8 cellular contexts compared by ENCODE assay signal in genomic region chr13:73060251-73061160, GRCh38. TPM values are rescaled to one million over a fixed set of nuclear protein-coding genes. Genes with fewer than 3 reads are reported as not detected.
A peak's percentile ranks its signal among the peaks of the same experiment; 100 is the strongest.
DNase-seq lines count a peak whose midpoint lies in the region; ATAC-seq and TF ChIP-seq lines count a peak whose summit lies in the region.

No MANE protein-coding gene starts in this region.

- H3K4me1 ChIP-seq in heart left ventricle (peaks cover 0 to 22% (median 5%) of the 10 kb centered on the region in 12 donors), Panc1 (ENCODE audit: control insufficient read depth, insufficient read depth, low read length) (peaks cover 6% of the 10 kb centered on the region), muscle layer of duodenum (ENCODE audit: control insufficient read depth in 1 of 2, insufficient read depth in 2 of 2, low read length in 2 of 2) (peaks cover 0 to 5% of the 10 kb centered on the region in 2 donors)
- peaks cover 6% of the 10 kb centered on the region for H3K4me1 ChIP-seq in effector memory CD4-positive, alpha-beta T cell (ENCODE audit: control insufficient read depth, insufficient read depth, low read length, poor library complexity, severe bottlenecking)

- TF ChIP-seq CTCF in heart left ventricle (IDR thresholded peaks at IDR 0.05) = peak in 1 of 12 donors; percentile 3
- no peak for TF ChIP-seq CTCF in Panc1 (IDR thresholded peaks at IDR 0.05)
- TF ChIP-seq CTCF in GM10248 (IDR thresholded peaks at IDR 0.05; ENCODE audit: control extremely low read depth, extremely low read depth, low read depth, missing control alignments) = no peak

- POLR2A ChIA-PET in Panc1 (lab: Charles Lee) = no interaction called here
- POLR2A ChIA-PET in GM10248 (lab: Yijun Ruan, JAX) = no interaction called here

- in situ Hi-C loops in Panc1 (cut with HindIII; ENCODE audit: low pct_unique_long_range_greater_than_20kb, low sequenced_read_pairs) = no loop called here

- ATAC-seq in heart left ventricle = peak in 2 of 4 donors; percentile 2 to 15
- no peak for ATAC-seq in Right ventricle myocardium inferior
- no peak for ATAC-seq in Panc1
- ATAC-seq in GM18858 (IDR thresholded peaks at IDR 0.05; ENCODE audit: unreplicated experiment) = no peak

- intact Hi-C loops in heart left ventricle (cut with DNase I) = loop anchor here in 2 of 10 donors (5.0 to 10.0 kb wide), 2 partner anchors 644 to 647 kb away; no protein-coding TSS in a partner anchor
- intact Hi-C loops in Right ventricle myocardium inferior (cut with DNase I) = no loop called here
- intact Hi-C loops in Panc1 (cut with micrococcal nuclease; ENCODE audit: unreplicated experiment) = no loop called here

- no peak for TF ChIP-seq POLR2A in heart left ventricle (IDR thresholded peaks at IDR 0.05)

- peak in 4 of 5 donors; percentile 27 to 56 (median 37) for DNase-seq in heart left ventricle
- DNase-seq in Right ventricle myocardium inferior (ENCODE audit: missing footprints) = no peak
- no peak for DNase-seq in Panc1 (ENCODE audit: low read depth, low spot score)
- no peak for DNase-seq in effector memory CD4-positive, alpha-beta T cell
- no peak for DNase-seq in GM10248 (ENCODE audit: extremely low spot score)
- no peak for DNase-seq in SIG-M5 treated with dmso at 0.1 percent for 504 hours (lab: John Stamatoyannopoulos, UW; ENCODE audit: unreplicated experiment)

- H3K36me3 ChIP-seq in heart left ventricle (no peaks in the 10 kb centered on the region), Panc1 (ENCODE audit: control insufficient read depth, insufficient read depth, low read length) (peaks cover 2% of the 10 kb centered on the region; the same call in 1 of the 2 replicates), muscle layer of duodenum (ENCODE audit: control insufficient read depth in 1 of 2, insufficient read depth in 2 of 2, low read length in 2 of 2) (peaks cover 0 to 6% of the 10 kb centered on the region in 2 donors)
- H3K36me3 ChIP-seq in effector memory CD4-positive, alpha-beta T cell (ENCODE audit: control insufficient read depth, insufficient read depth, low read length) = no peaks in the 10 kb centered on the region

- WGBS in heart left ventricle, 4 donors = 11 to 15% (median 14%) methylated on average over 26 of the region's 26 CpGs

- H3K4me3 ChIP-seq in heart left ventricle (peak overlapping the region; percentile 32 to 89 (median 74)), Panc1 (ENCODE audit: low read depth in 2 of 2, low read length in 2 of 2) (peak overlapping the region; percentile 56 to 58), muscle layer of duodenum (ENCODE audit: low read depth in 1 of 2, low read length in 2 of 2) (peak overlapping the region; percentile 58 to 89)
- H3K4me3 ChIP-seq in effector memory CD4-positive, alpha-beta T cell (ENCODE audit: insufficient read depth, low read depth, low read length, poor library complexity, severe bottlenecking) = peak overlapping the region; percentile 52

- BruUV-seq in Panc1 (replicated peaks; lab: Mats Ljungman, UMichigan) = TSS peak; percentile 60

- peaks cover 0 to 27% (median 10%) of the 10 kb centered on the region in 9 donors for H3K27me3 ChIP-seq in heart left ventricle
- peaks cover 2% of the 10 kb centered on the region; the same call in 1 of the 2 replicates for H3K27me3 ChIP-seq in Panc1 (ENCODE audit: control insufficient read depth, insufficient read depth, low read length)
- no peaks in the 10 kb centered on the region for H3K27me3 ChIP-seq in effector memory CD4-positive, alpha-beta T cell (replicated peaks; ENCODE audit: control insufficient read depth, insufficient read depth, low read length, poor library complexity, severe bottlenecking)
- peaks cover 4% of the 10 kb centered on the region for H3K27me3 ChIP-seq in muscle layer of duodenum (ENCODE audit: low read depth, low read length)

- H3K9me3 ChIP-seq in heart left ventricle (no peaks in the 10 kb centered on the region), Panc1 (ENCODE audit: control insufficient read depth, insufficient read depth, low read depth, low read length) (no peaks in the 10 kb centered on the region), muscle layer of duodenum (ENCODE audit: control insufficient read depth in 1 of 2, low read length in 2 of 2) (no peaks in the 10 kb centered on the region)
- H3K9me3 ChIP-seq in effector memory CD4-positive, alpha-beta T cell (ENCODE audit: control insufficient read depth, low read length) = no peaks in the 10 kb centered on the region

- CTCF ChIA-PET in Panc1 (lab: Charles Lee) = no interaction called here
- CTCF ChIA-PET in GM10248 (lab: Yijun Ruan, JAX) = interaction anchor here (0.7 to 4.2 kb wide), 3 partner anchors 11 to 220 kb away, joined by 3 to 16 read pairs (median 3); no protein-coding TSS in a partner anchor

- H3K27ac ChIP-seq in heart left ventricle (peak overlapping the region in 10 of 12 donors; percentile 0 to 76 (median 52)), Panc1 (ENCODE audit: low read length) (no peak overlapping the region), muscle layer of duodenum (ENCODE audit: low read length) (peak overlapping the region; percentile 76)
- no peak overlapping the region for H3K27ac ChIP-seq in effector memory CD4-positive, alpha-beta T cell (ENCODE audit: insufficient read depth, low read length, poor library complexity, severe bottlenecking)

RNA-seq across cellular contexts. Expression of gene KLF5, which starts 1.7 kb away (rescaled TPM):
- total RNA-seq in heart left ventricle (1 to 10 TPM in 8 of 9 donors, under 1 TPM in 1; 0.64 to 6.9 (median 3.8) TPM), Right ventricle myocardium inferior (0.84 TPM), Panc1 (2021; ENCODE audit: unreplicated experiment) (1.5 TPM)
- 1 to 10 TPM; 2.3 to 2.6 TPM for polyA plus RNA-seq in heart left ventricle
- polyA plus RNA-seq in Panc1 (2012; ENCODE audit: insufficient read length) = 0.64 TPM

Comparison
In these comparisons a context has a peak if more than half of its experiments do, and no peak if none do; other contexts are left out.
1. DNase-seq: peak in heart left ventricle (4 of 5); none in Right ventricle myocardium inferior (single experiment), Panc1 (single experiment), effector memory CD4-positive, alpha-beta T cell (0 of 3), GM10248 (single experiment) and SIG-M5 treated with dmso at 0.1 percent for 504 hours (single experiment).
2. H3K27ac ChIP-seq: peak in heart left ventricle (10 of 12) and muscle layer of duodenum (single experiment); none in Panc1 (single experiment) and effector memory CD4-positive, alpha-beta T cell (single experiment).
3. Peak in every context shown above with its lines, with median percentiles within 50 percentile points of each other: H3K4me3 ChIP-seq.